Comparison of ENCODE assay signal across 29 cellular contexts in genomic region chr1:167194182-167194581, GRCh38.
"Had no signal": no experiment of that assay in that cellular context is flagged by ENCODE, and none has a peak within 500 bp of the region (broad histone marks: within the 10 kb centered on the region; RNA-seq: fewer than 3 reads in every experiment).

No MANE protein-coding gene starts in this region.

- H3K36me3 ChIP-seq: colonic mucosa, esophagus muscularis mucosa, esophagus squamous epithelium, gastrocnemius medialis, gastroesophageal sphincter, heart left ventricle, heart right ventricle had no signal

- ATAC-seq: effector memory CD8-positive, alpha-beta T cell; esophagus mucosa; foreskin keratinocyte; gastrocnemius medialis; gastroesophageal sphincter; heart left ventricle; heart right ventricle had no signal

- H3K4me3 Mint-ChIP-seq: dendritic cell treated with granulocyte-macrophage colony-stimulating factor and Interleukin-4, amounts not matched to agents 40 ng/mL and 50 ng/mL, for 4 days; effector memory CD8-positive, alpha-beta T cell; endodermal cell had no signal

- DNase-seq: colonic mucosa; cortex of kidney; dermis blood vessel endothelial cell; dorsolateral prefrontal cortex; effector CD4-positive, alpha-beta T cell; effector CD8-positive, alpha-beta T cell; effector memory CD4-positive, alpha-beta T cell; effector memory CD8-positive, alpha-beta T cell; endodermal cell; erythroblast; esophagus squamous epithelium; foreskin fibroblast; foreskin keratinocyte; foreskin melanocyte; gastrocnemius medialis; glutamatergic neuron; head of caudate nucleus; heart left ventricle; heart right ventricle had no signal

- FAIRE-seq: colon, endometrium, endothelial cell of umbilical vein, frontal cortex had no signal

- H3K4me1 ChIP-seq: colonic mucosa, esophagus muscularis mucosa, esophagus squamous epithelium, gastrocnemius medialis, gastroesophageal sphincter had no signal

- H3K27ac ChIP-seq: colonic mucosa, coronary artery, dorsolateral prefrontal cortex, epithelial cell of prostate, esophagus muscularis mucosa, esophagus squamous epithelium, foreskin keratinocyte, gastrocnemius medialis, gastroesophageal sphincter, heart left ventricle, heart right ventricle had no signal

- H3K27me3 ChIP-seq: colonic mucosa, esophagus muscularis mucosa, foreskin keratinocyte, gastrocnemius medialis, gastroesophageal sphincter, heart left ventricle, heart right ventricle had no signal

- H3K27ac Mint-ChIP-seq: dendritic cell treated with granulocyte-macrophage colony-stimulating factor and Interleukin-4, amounts not matched to agents 40 ng/mL and 50 ng/mL, for 4 days; effector memory CD8-positive, alpha-beta T cell; endodermal cell had no signal

- H3K27me3 Mint-ChIP-seq: dendritic cell treated with granulocyte-macrophage colony-stimulating factor and Interleukin-4, amounts not matched to agents 40 ng/mL and 50 ng/mL, for 4 days had no signal

- H3K9me3 ChIP-seq: colonic mucosa, esophagus muscularis mucosa, esophagus squamous epithelium, gastrocnemius medialis, gastroesophageal sphincter had no signal

- H3K4me3 ChIP-seq: colonic mucosa, coronary artery, dorsolateral prefrontal cortex, esophagus muscularis mucosa, esophagus squamous epithelium, gastrocnemius medialis, gastroesophageal sphincter, heart left ventricle, heart right ventricle had no signal

- H3K9me3 Mint-ChIP-seq: dendritic cell treated with granulocyte-macrophage colony-stimulating factor and Interleukin-4, amounts not matched to agents 40 ng/mL and 50 ng/mL, for 4 days; effector memory CD8-positive, alpha-beta T cell had no signal
